Comparison of ENCODE assay signal across 21 cellular contexts in the genomic region with DNA sequence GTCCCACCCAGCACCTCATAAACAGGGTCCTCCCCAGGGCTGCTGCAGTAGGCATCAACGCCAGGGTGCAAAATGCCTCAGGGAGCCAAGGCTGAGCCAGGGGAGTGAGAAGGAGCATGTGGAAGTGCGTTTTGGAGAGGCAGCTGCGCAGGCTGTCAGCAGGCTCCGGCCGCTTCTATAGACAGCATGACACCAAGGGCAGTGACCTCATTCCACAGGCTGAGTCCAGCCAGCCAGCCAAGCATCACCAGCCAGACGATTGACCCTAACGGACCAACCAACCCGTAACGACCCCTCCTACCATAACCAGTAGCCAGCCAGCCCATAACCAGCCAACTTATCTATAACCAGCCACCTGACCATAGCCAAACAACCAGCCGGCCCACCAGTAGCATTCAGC. TPM values are rescaled to one million over a fixed set of nuclear protein-coding genes. Genes with fewer than 3 reads are reported as not detected.
"Had no signal": no experiment of that assay in that cellular context is flagged by ENCODE, and none has a peak within 500 bp of the region (broad histone marks: within the 10 kb centered on the region; RNA-seq: fewer than 3 reads in every experiment).

No MANE protein-coding gene starts in this region.

RNA-seq across cellular contexts. Expression of a gene that starts 1.1 kb away (rescaled TPM):
- total RNA-seq: activated naive CD4-positive, alpha-beta T cell treated with anti-CD3 and anti-CD28 coated beads for 36 hours; activated naive CD4-positive, alpha-beta T cell treated with anti-CD3 and anti-CD28 coated beads, Interleukin-2, amount 50 U/mL, for 72 hours; activated naive CD8-positive, alpha-beta T cell treated with anti-CD3 and anti-CD28 coated beads for 36 hours; activated naive CD8-positive, alpha-beta T cell treated with anti-CD3 and anti-CD28 coated beads, Interleukin-2, amount 10 ng/mL, durations not matched to agents 7 days and 5 days; activated T-cell treated with anti-CD3 and anti-CD28 coated beads, Interleukin-2, amount 50 U/mL, for 4 hours; activated T-cell treated with anti-CD3 and anti-CD28 coated beads, Interleukin-2, amount 50 U/mL, for 72 hours; activated T-helper 1 cell treated with anti-CD3 and anti-CD28 coated beads, Interleukin-12 subunit alpha, Interleukin-12 subunit beta, Interleukin-2, Interleukin-4 antibody, amounts not matched to agents 30 ng/mL and 10 ng/mL and 1 ng/mL, durations not matched to agents 14 hours and 24 hours and 36 hours; activated T-helper 17 cell treated with anti-CD3 and anti-CD28 coated beads, Interleukin-2, amount 50 U/mL, for 72 hours; activated T-helper 2 cell treated with anti-CD3 and anti-CD28 coated beads, Interferon-gamma antibody, Interleukin-2, Interleukin-4, amounts not matched to agents 10 μg/mL and 5 μg/mL and 100 μg/mL, durations not matched to agents 14 hours and 24 hours and 36 hours; adrenal gland; aorta; ascending aorta; astrocyte; body of pancreas; breast epithelium; bronchial epithelial cell; cardiac muscle cell; cardiac septum; cerebellum; chondrocyte had no signal
- polyA plus RNA-seq: adipose tissue, adrenal gland, aorta, cardiac muscle cell had no signal
